ENCODE assay signal across 11 cellular contexts in genomic region chr5:1029945-1030625, GRCh38. TPM values are rescaled to one million over a fixed set of nuclear protein-coding genes. Genes with fewer than 3 reads are reported as not detected.
DNase-seq lines count a peak whose midpoint lies in the region; ATAC-seq lines count a peak whose summit lies in the region.
"Had no signal": no experiment of that assay in that cellular context is flagged by ENCODE, and none has a peak within 500 bp of the region (broad histone marks: within the 10 kb centered on the region; RNA-seq: fewer than 3 reads in every experiment).

No MANE protein-coding gene starts in this region.

- H3K4me2 ChIP-seq in neuronal stem cell (ENCODE audit: insufficient read depth, low read length, poor library complexity, severe bottlenecking), result no peak overlapping the region

- no peak overlapping the region for H4K8ac ChIP-seq in neuronal stem cell (ENCODE audit: low read depth, low read length)

- peak overlapping the region; percentile 98 for H2AK5ac ChIP-seq in neuronal stem cell (ENCODE audit: low read depth, low read length)

- peak overlapping the region; percentile 60 for H3K14ac ChIP-seq in neuronal stem cell (ENCODE audit: low read length)

- H2BK12ac ChIP-seq in neuronal stem cell (ENCODE audit: low read length), result no peak overlapping the region

- no peak overlapping the region for H3K27ac ChIP-seq in neuronal stem cell (replicated peaks; ENCODE audit: low read length)

- H4K91ac ChIP-seq in neuronal stem cell (ENCODE audit: low read depth, low read length, poor library complexity), result no peak overlapping the region

- ATAC-seq in left cardiac atrium, result no peak
- ATAC-seq: CD8-positive, alpha-beta T cell had no signal

- no peak overlapping the region for H2AFZ ChIP-seq in neuronal stem cell (ENCODE audit: low read length)

- no peak overlapping the region for H2BK5ac ChIP-seq in neuronal stem cell (ENCODE audit: low read length)

- H3K27me3 ChIP-seq in H7 (ENCODE audit: control insufficient read depth, insufficient read depth, low read length) (no peaks in the 10 kb centered on the region), neuronal stem cell (ENCODE audit: control insufficient read depth in 3 of 3, insufficient read depth in 3 of 3, low read depth in 1 of 3, low read length in 3 of 3) (no peaks in the 10 kb centered on the region)

- intact Hi-C loops in left cardiac atrium (cut with DNase I), result no loop called here
- intact Hi-C loops in cardiac septum (cut with DNase I), result no loop called here

- H3K79me1 ChIP-seq in neuronal stem cell (ENCODE audit: low read depth, low read length), result peaks cover 8% of the 10 kb centered on the region

- H3K36me3 ChIP-seq in H7 (replicated peaks; ENCODE audit: control insufficient read depth, insufficient read depth, low read length), result no peaks in the 10 kb centered on the region
- no peaks in the 10 kb centered on the region for H3K36me3 ChIP-seq in neuronal stem cell (replicated peaks in 1 of 2; ENCODE audit: control insufficient read depth in 2 of 2, insufficient read depth in 2 of 2, low read length in 2 of 2)

- no CpG with 5 or more reads among the region's 10 CpGs for WGBS in neuronal stem cell (ENCODE audit: extremely low coverage in 2 of 2, insufficient read length in 2 of 2, insufficient replicate concordance in 1 of 2), 2 donors

- no peak overlapping the region for H3K4me3 ChIP-seq in H7 (ENCODE audit: insufficient read depth, low read depth, low read length)
- peak overlapping the region in 1 of 2 donors; percentile 49 for H3K4me3 ChIP-seq in neuronal stem cell (ENCODE audit: low read length in 2 of 2)

- peak; percentile 14 for DNase-seq in left cardiac atrium
- no peak for DNase-seq in cardiac septum (ENCODE audit: low spot score)
- peak; percentile 59 for DNase-seq in H7
- DNase-seq in neuronal stem cell (ENCODE audit: low spot score), result no peak
- no peak for DNase-seq in iPS-NIHi11 (ENCODE audit: low spot score)
- no peak for DNase-seq in DMS79 (lab: John Stamatoyannopoulos, UW)
- DNase-seq in activated CD4-positive, CD25-positive, alpha-beta regulatory T cell treated with anti-CD3 and anti-CD28 coated beads, Interleukin-2, amount 50 U/mL, for 72 hours, result no peak
- DNase-seq: CD8-positive, alpha-beta T cell; COR-L47; IMR-90 had no signal

- H3K18ac ChIP-seq in neuronal stem cell (ENCODE audit: low read length), result peak overlapping the region; percentile 70

- H3K23ac ChIP-seq in neuronal stem cell (ENCODE audit: low read depth, low read length, poor library complexity), result no peak overlapping the region

- no peak overlapping the region for H2BK120ac ChIP-seq in neuronal stem cell (ENCODE audit: low read depth, low read length)

- no peak overlapping the region for H3K9ac ChIP-seq in neuronal stem cell (ENCODE audit: low read depth, low read length, poor library complexity)

- peak overlapping the region; percentile 18 for H2BK15ac ChIP-seq in neuronal stem cell (ENCODE audit: low read length)

- H3K4ac ChIP-seq in neuronal stem cell (ENCODE audit: low read length), result no peak overlapping the region

- H3K9me3 ChIP-seq in neuronal stem cell (replicated peaks in 1 of 2; ENCODE audit: control insufficient read depth in 2 of 2, insufficient read depth in 1 of 2, low read depth in 1 of 2, low read length in 2 of 2), result no peaks in the 10 kb centered on the region

- H3K4me1 ChIP-seq in neuronal stem cell (ENCODE audit: control insufficient read depth in 2 of 2, insufficient read depth in 1 of 2, low read depth in 1 of 2, low read length in 2 of 2), result peaks cover 8 to 12% of the 10 kb centered on the region in 2 donors

RNA-seq across cellular contexts. Expression of gene NKD2, which starts 21.5 kb away (rescaled TPM):
- total RNA-seq in left cardiac atrium (10 to 100 TPM in 1 of 2 donors, 1 to 10 TPM in 1; 4.4 to 10.4 TPM), cardiac septum (3.6 TPM)
- total RNA-seq in H7 (2014; rRNA removed; shearing (Covaris generic)), result 4.9 and 5.7 TPM in 2 replicates
- 11.1 TPM for polyA plus RNA-seq in neuronal stem cell (2013, experiment 1 of 2)
- 11.1 TPM for polyA plus RNA-seq in neuronal stem cell (2013, experiment 2 of 2)
- total RNA-seq: IMR-90 had no signal
- polyA plus RNA-seq: CD14-positive monocyte, IMR-90 had no signal

Comparison
In these comparisons a context has a peak if more than half of its experiments do, and no peak if none do; other contexts are left out.
1. DNase-seq: peak in left cardiac atrium (single experiment) and H7 (single experiment); none in cardiac septum (single experiment), neuronal stem cell (single experiment), iPS-NIHi11 (single experiment), DMS79 (single experiment) and activated CD4-positive, CD25-positive, alpha-beta regulatory T cell treated with anti-CD3 and anti-CD28 coated beads, Interleukin-2, amount 50 U/mL, for 72 hours (single experiment).